ENCODE assay signal across 17 cellular contexts in the genomic region with DNA sequence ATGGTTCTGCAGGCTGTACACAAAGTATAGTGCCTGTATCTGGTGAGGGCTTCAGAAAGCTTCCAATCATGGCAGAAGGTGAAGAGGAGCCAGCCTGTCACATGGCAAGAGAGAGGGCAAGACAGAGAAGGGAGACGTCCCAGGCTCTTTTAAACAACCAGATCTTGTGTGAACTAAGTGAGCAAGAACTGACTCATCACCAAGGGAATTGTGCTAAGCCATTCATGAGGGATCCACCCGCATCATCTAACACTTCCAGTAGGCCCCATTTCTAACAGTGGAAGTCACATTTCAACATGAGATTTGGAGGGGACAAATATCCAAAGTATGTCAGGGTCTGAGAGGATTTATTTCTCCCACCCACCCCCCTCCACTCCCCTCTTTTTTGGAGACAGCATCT. TPM values are rescaled to one million over a fixed set of nuclear protein-coding genes. Genes with fewer than 3 reads are reported as not detected.
DNase-seq lines count a peak whose midpoint lies in the region; ATAC-seq and TF ChIP-seq lines count a peak whose summit lies in the region.
"Had no signal": no experiment of that assay in that cellular context is flagged by ENCODE, and none has a peak within 500 bp of the region (broad histone marks: within the 10 kb centered on the region; RNA-seq: fewer than 3 reads in every experiment).

No MANE protein-coding gene starts in this region.

- H3K9me3 ChIP-seq in adipocyte (ENCODE audit: control insufficient read depth, low read length) (no peaks in the 10 kb centered on the region), suprapubic skin (no peaks in the 10 kb centered on the region), sigmoid colon (no peaks in the 10 kb centered on the region)
- H3K9me3 ChIP-seq: heart right ventricle, prostate gland, testis had no signal

- H3K27me3 ChIP-seq in adipocyte (replicated peaks; ENCODE audit: control insufficient read depth, insufficient read depth, low read length): peaks cover 11% of the 10 kb centered on the region
- H3K27me3 ChIP-seq in suprapubic skin: no peaks in the 10 kb centered on the region
- H3K27me3 ChIP-seq in sigmoid colon: no peaks in the 10 kb centered on the region
- H3K27me3 ChIP-seq: cardiac muscle cell, testis had no signal

- no peak for TF ChIP-seq EP300 in suprapubic skin (IDR thresholded peaks at IDR 0.05)
- no peak for TF ChIP-seq EP300 in sigmoid colon (IDR thresholded peaks at IDR 0.05)

- no peak for ATAC-seq in GM21423 (IDR thresholded peaks at IDR 0.05; ENCODE audit: unreplicated experiment)
- ATAC-seq in natural killer cell treated with Interleukin-12 subunit alpha and Interleukin-12 subunit beta and Interleukin-15 and Interleukin-18, amount 100 ng/mL, for 72 hours: no peak

- peaks cover 8 to 32% of the 10 kb centered on the region in 2 donors for H3K27me3 Mint-ChIP-seq in natural killer cell treated with Interleukin-12 subunit alpha and Interleukin-12 subunit beta and Interleukin-15 and Interleukin-18, amount 100 ng/mL, for 72 hours

- no peaks in the 10 kb centered on the region for H3K4me1 Mint-ChIP-seq in natural killer cell treated with Interleukin-12 subunit alpha and Interleukin-12 subunit beta and Interleukin-15 and Interleukin-18, amount 100 ng/mL, for 72 hours (ENCODE audit: low read depth in 2 of 2)

- H3K4me3 Mint-ChIP-seq in natural killer cell treated with Interleukin-12 subunit alpha and Interleukin-12 subunit beta and Interleukin-15 and Interleukin-18, amount 100 ng/mL, for 72 hours: no peak overlapping the region
- H3K4me3 Mint-ChIP-seq: activated naive CD4-positive, alpha-beta T cell treated with anti-CD3 and anti-CD28 coated beads for 36 hours; T-helper 1 cell treated with Interleukin-12 subunit alpha and Interleukin-12 subunit beta and Interleukin-4 antibody, amounts not matched to agents 30 μg/mL and 1 μg/mL, for 36 hours had no signal

- intact Hi-C loops in sigmoid colon (cut with DNase I): no loop called here

- TF ChIP-seq CTCF in suprapubic skin (IDR thresholded peaks at IDR 0.05) (no peak), sigmoid colon (IDR thresholded peaks at IDR 0.05) (no peak)

- no peaks in the 10 kb centered on the region for H3K36me3 Mint-ChIP-seq in natural killer cell treated with Interleukin-12 subunit alpha and Interleukin-12 subunit beta and Interleukin-15 and Interleukin-18, amount 100 ng/mL, for 72 hours

- no peaks in the 10 kb centered on the region for H3K36me3 ChIP-seq in adipocyte (ENCODE audit: control insufficient read depth, insufficient read depth, low read length, severe bottlenecking)
- H3K36me3 ChIP-seq in suprapubic skin: no peaks in the 10 kb centered on the region
- no peaks in the 10 kb centered on the region for H3K36me3 ChIP-seq in sigmoid colon
- H3K36me3 ChIP-seq: cardiac muscle cell, heart right ventricle, prostate gland had no signal

- TF ChIP-seq POLR2A in suprapubic skin (IDR thresholded peaks at IDR 0.05) (no peak), sigmoid colon (IDR thresholded peaks at IDR 0.05) (no peak)

- H3K4me1 ChIP-seq in adipocyte (ENCODE audit: control insufficient read depth, insufficient read depth, low read length) (peaks cover 16% of the 10 kb centered on the region), suprapubic skin (no peaks in the 10 kb centered on the region), sigmoid colon (no peaks in the 10 kb centered on the region)
- H3K4me1 ChIP-seq: prostate gland, testis had no signal

- no peak overlapping the region for H3K27ac Mint-ChIP-seq in natural killer cell treated with Interleukin-12 subunit alpha and Interleukin-12 subunit beta and Interleukin-15 and Interleukin-18, amount 100 ng/mL, for 72 hours
- H3K27ac Mint-ChIP-seq: activated naive CD4-positive, alpha-beta T cell treated with anti-CD3 and anti-CD28 coated beads for 36 hours; T-helper 1 cell treated with Interleukin-12 subunit alpha and Interleukin-12 subunit beta and Interleukin-4 antibody, amounts not matched to agents 30 μg/mL and 1 μg/mL, for 36 hours had no signal

- no peak overlapping the region for H3K9ac ChIP-seq in adipocyte (ENCODE audit: low read length)

- 20% methylated on average over 2 of the region's 2 CpGs for WGBS in suprapubic skin
- 60 to 72% methylated on average over 2 of the region's 2 CpGs for WGBS in sigmoid colon, 2 donors

- peaks cover 2% of the 10 kb centered on the region for H3K9me3 Mint-ChIP-seq in natural killer cell treated with Interleukin-12 subunit alpha and Interleukin-12 subunit beta and Interleukin-15 and Interleukin-18, amount 100 ng/mL, for 72 hours
- H3K9me3 Mint-ChIP-seq: activated naive CD4-positive, alpha-beta T cell treated with anti-CD3 and anti-CD28 coated beads for 36 hours; T-helper 1 cell treated with Interleukin-12 subunit alpha and Interleukin-12 subunit beta and Interleukin-4 antibody, amounts not matched to agents 30 μg/mL and 1 μg/mL, for 36 hours had no signal

- H3K27ac ChIP-seq in suprapubic skin (peak overlapping the region; percentile 52), sigmoid colon (no peak overlapping the region)
- H3K27ac ChIP-seq: cardiac muscle cell, heart right ventricle, prostate gland, testis had no signal

- DNase-seq in HCEC 1CT (peak; percentile 34), adipocyte (ENCODE audit: low read depth) (peak; percentile 18), foreskin melanocyte (peak; percentile 15), suprapubic skin (ENCODE audit: low spot score in 2 of 2) (no peak), sigmoid colon (no peak)
- DNase-seq in natural killer cell treated with Interleukin-12 subunit alpha and Interleukin-12 subunit beta and Interleukin-15 and Interleukin-18, amount 100 ng/mL, for 72 hours (ENCODE audit: low spot score): no peak
- DNase-seq: activated CD8-positive, alpha-beta memory T cell treated with anti-CD3 and anti-CD28 coated beads, Interleukin-2, amount 50 U/mL, for 48 hours; activated naive CD4-positive, alpha-beta T cell treated with anti-CD3 and anti-CD28 coated beads for 36 hours; GF-D8; heart right ventricle; NCI-H1417 treated with DMSO at 0.1 percent for 48 hours; NCI-H446; testis had no signal

- H3K4me3 ChIP-seq in adipocyte (ENCODE audit: low read length): no peak overlapping the region
- H3K4me3 ChIP-seq in suprapubic skin: no peak overlapping the region
- H3K4me3 ChIP-seq in sigmoid colon: no peak overlapping the region
- H3K4me3 ChIP-seq: cardiac muscle cell, heart right ventricle, prostate gland, testis had no signal

RNA-seq across cellular contexts. Expression of a gene that starts 56.2 kb away (rescaled TPM):
- total RNA-seq in suprapubic skin (100 to 1,000 TPM in 1 of 4 donors, 10 to 100 TPM in 3; 85.7 to 143 (median 87.1) TPM), sigmoid colon (10 to 100 TPM; 46.9 to 67.0 (median 50.2) TPM)
- polyA plus RNA-seq in sigmoid colon: 10 to 100 TPM; 12.7 to 39.6 (median 18.0) TPM
- 100 to 1,000 TPM in 1 of 2 donors, 10 to 100 TPM in 1; 65.5 to 146 TPM for total RNA-seq in natural killer cell treated with Interleukin-12 subunit alpha and Interleukin-12 subunit beta and Interleukin-15 and Interleukin-18, amount 100 ng/mL, for 72 hours

Comparison
In these comparisons a context has a peak if more than half of its experiments do, and no peak if none do; other contexts are left out.
1. DNase-seq: peak in HCEC 1CT (single experiment), adipocyte (single experiment) and foreskin melanocyte (single experiment); none in suprapubic skin (0 of 2), sigmoid colon (single experiment) and natural killer cell treated with Interleukin-12 subunit alpha and Interleukin-12 subunit beta and Interleukin-15 and Interleukin-18, amount 100 ng/mL, for 72 hours (single experiment).